In the genomic region with DNA sequence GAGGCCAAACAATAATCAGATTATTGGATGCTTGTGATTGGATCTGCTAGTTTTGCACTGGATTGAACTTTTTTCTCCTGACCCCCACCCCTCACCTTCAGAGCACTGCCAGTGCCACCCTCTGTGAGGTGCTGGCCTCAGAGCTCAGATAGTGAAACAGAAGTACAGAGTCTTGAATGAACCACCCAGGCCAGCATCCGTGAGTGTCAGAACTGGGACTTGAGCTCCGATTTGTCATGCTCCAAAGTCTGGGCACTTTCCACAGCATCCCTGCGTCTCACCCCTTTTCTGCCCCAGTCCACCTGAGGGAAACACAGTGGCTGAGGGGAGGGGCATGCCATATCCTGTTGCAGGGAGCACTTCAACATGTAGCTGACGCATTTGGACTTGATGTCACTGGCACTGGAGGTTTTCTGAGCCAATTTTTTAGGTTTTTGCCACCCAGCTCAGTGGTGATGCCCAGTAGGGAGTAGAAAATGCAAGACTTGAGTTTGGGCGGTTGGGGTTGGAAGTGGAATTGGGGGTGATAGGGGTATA, we compare ENCODE assay signal across 18 cellular contexts. TPM values are rescaled to one million over a fixed set of nuclear protein-coding genes. Genes with fewer than 3 reads are reported as not detected.
A peak's percentile ranks its signal among the peaks of the same experiment; 100 is the strongest.
DNase-seq lines count a peak whose midpoint lies in the region; ATAC-seq and TF ChIP-seq lines count a peak whose summit lies in the region.
"Had no signal": no experiment of that assay in that cellular context is flagged by ENCODE, and none has a peak within 500 bp of the region (broad histone marks: within the 10 kb centered on the region; RNA-seq: fewer than 3 reads in every experiment).

No MANE protein-coding gene starts in this region.

- H3K9me3 Mint-ChIP-seq in activated CD4-positive, alpha-beta memory T cell treated with anti-CD3 and anti-CD28 coated beads for 36 hours = no peaks in the 10 kb centered on the region
- no peaks in the 10 kb centered on the region for H3K9me3 Mint-ChIP-seq in activated CD4-positive, alpha-beta memory T cell treated with anti-CD3 and anti-CD28 coated beads, Interleukin-2, amount 10 ng/mL, durations not matched to agents 7 days and 5 days
- no peaks in the 10 kb centered on the region for H3K9me3 Mint-ChIP-seq in CD4-positive, CD25-positive, alpha-beta regulatory T cell
- no peaks in the 10 kb centered on the region for H3K9me3 Mint-ChIP-seq in chondrocyte (ENCODE audit: low read depth)
- H3K9me3 Mint-ChIP-seq: IgD-negative memory B cell had no signal

- H3K36me3 ChIP-seq in CD4-positive, CD25-positive, alpha-beta regulatory T cell (ENCODE audit: control insufficient read depth, insufficient read depth, low read length) = no peaks in the 10 kb centered on the region
- H3K36me3 ChIP-seq in IMR-90 (ENCODE audit: control insufficient read depth, insufficient read depth, low read length) (no peaks in the 10 kb centered on the region), upper lobe of left lung (no peaks in the 10 kb centered on the region)

- no peak overlapping the region for H2AFZ ChIP-seq in IMR-90 (replicated peaks; ENCODE audit: low read length, poor library complexity)

- no peaks in the 10 kb centered on the region for H3K36me3 Mint-ChIP-seq in activated CD4-positive, alpha-beta memory T cell treated with anti-CD3 and anti-CD28 coated beads for 36 hours
- H3K36me3 Mint-ChIP-seq in activated CD4-positive, alpha-beta memory T cell treated with anti-CD3 and anti-CD28 coated beads, Interleukin-2, amount 10 ng/mL, durations not matched to agents 7 days and 5 days (ENCODE audit: low read depth) = no peaks in the 10 kb centered on the region
- no peaks in the 10 kb centered on the region for H3K36me3 Mint-ChIP-seq in CD4-positive, CD25-positive, alpha-beta regulatory T cell
- H3K36me3 Mint-ChIP-seq in chondrocyte (ENCODE audit: low read depth) = no peaks in the 10 kb centered on the region
- H3K36me3 Mint-ChIP-seq: IgD-negative memory B cell had no signal

- ATAC-seq in CD4-positive, CD25-positive, alpha-beta regulatory T cell (ENCODE audit: low read depth in 2 of 2) = peak; percentile 61 to 69
- ATAC-seq in IMR-90 (ENCODE audit: low read depth) = no peak
- ATAC-seq in HG03025 (IDR thresholded peaks at IDR 0.05; ENCODE audit: low FRiP score, unreplicated experiment) = no peak
- no peak for ATAC-seq in upper lobe of left lung (ENCODE audit: low FRiP score in 2 of 2)
- ATAC-seq: HCT116 had no signal

- no peak overlapping the region for H3K18ac ChIP-seq in IMR-90 (ENCODE audit: low read depth, low read length)

- peak overlapping the region; percentile 37; the same call in 1 of the 2 replicates for H2AK5ac ChIP-seq in IMR-90 (ENCODE audit: low read depth, low read length)

- 0 to 100% methylated on average over 1 of the region's 5 CpGs for WGBS in IMR-90 (ENCODE audit: extremely low coverage in 2 of 2, insufficient read length in 1 of 2), 2 experiments
- 60 to 71% methylated on average over 4 to 5 of the region's 5 CpGs for WGBS in upper lobe of left lung, 2 donors

- intact Hi-C loops in activated CD4-positive, alpha-beta memory T cell treated with anti-CD3 and anti-CD28 coated beads for 36 hours (cut with micrococcal nuclease) = loop anchor here (5.0 kb wide), 1 partner anchor 46 kb away; the partner anchor contains the start of gene SMPD3
- intact Hi-C loops in IMR-90 (cut with micrococcal nuclease) = no loop called here

- no peak overlapping the region for H4K91ac ChIP-seq in IMR-90 (ENCODE audit: insufficient read depth, low read depth, low read length)

- no peak overlapping the region for H2BK20ac ChIP-seq in IMR-90 (ENCODE audit: low read depth, low read length)

- dilution Hi-C loops in IMR-90 (cut with HindIII; ENCODE audit: low sequenced_read_pairs, unreplicated experiment) = no loop called here

- H3K79me1 ChIP-seq in IMR-90 (ENCODE audit: low read depth in 1 of 2, low read length in 2 of 2) = no peaks in the 10 kb centered on the region

- H3K14ac ChIP-seq in IMR-90 (replicated peaks; ENCODE audit: low read depth, low read length) = no peak overlapping the region

- no peak overlapping the region for H2BK5ac ChIP-seq in IMR-90 (ENCODE audit: low read depth, low read length, poor library complexity, severe bottlenecking)

- H4K8ac ChIP-seq in IMR-90 (ENCODE audit: low read depth in 2 of 2, low read length in 2 of 2) = no peak overlapping the region

- no peaks in the 10 kb centered on the region for H3K27me3 ChIP-seq in CD4-positive, CD25-positive, alpha-beta regulatory T cell (ENCODE audit: control insufficient read depth, insufficient read depth, low read length)
- H3K27me3 ChIP-seq in IMR-90 (ENCODE audit: control insufficient read depth, insufficient read depth, low read length) (peaks cover 7% of the 10 kb centered on the region; the same call in 1 of the 2 replicates), upper lobe of left lung (no peaks in the 10 kb centered on the region)

- no peak overlapping the region for H3K4me3 ChIP-seq in CD4-positive, CD25-positive, alpha-beta regulatory T cell (ENCODE audit: low read depth, low read length)
- H3K4me3 ChIP-seq in IMR-90 (ENCODE audit: insufficient read depth, low read depth, low read length) = no peak overlapping the region
- H3K4me3 ChIP-seq in upper lobe of left lung = no peak overlapping the region

- peaks cover 4% of the 10 kb centered on the region; the same call in 1 of the 2 replicates for H4K20me1 ChIP-seq in IMR-90 (ENCODE audit: insufficient read depth, low read length)

- H2BK120ac ChIP-seq in IMR-90 (ENCODE audit: low read depth, low read length) = no peak overlapping the region

- H3K4me1 ChIP-seq in CD4-positive, CD25-positive, alpha-beta regulatory T cell (ENCODE audit: control insufficient read depth, insufficient read depth, low read length, poor library complexity, severe bottlenecking) = peaks cover 17% of the 10 kb centered on the region
- H3K4me1 ChIP-seq in IMR-90 (ENCODE audit: control insufficient read depth, insufficient read depth, low read length) (peaks cover 7% of the 10 kb centered on the region; the same call in 1 of the 2 replicates), upper lobe of left lung (peaks cover 0 to 5% (median 0%) of the 10 kb centered on the region in 4 donors)

- H2AK9ac ChIP-seq in IMR-90 (replicated peaks; ENCODE audit: low read depth, low read length, poor library complexity) = no peak overlapping the region

- peaks cover 13% of the 10 kb centered on the region for H3K9me1 ChIP-seq in IMR-90 (ENCODE audit: insufficient read depth, low read length)

- H3K9me3 ChIP-seq in CD4-positive, CD25-positive, alpha-beta regulatory T cell (ENCODE audit: control insufficient read depth in 2 of 2, low read length in 2 of 2) = no peaks in the 10 kb centered on the region
- no peaks in the 10 kb centered on the region for H3K9me3 ChIP-seq in IMR-90 (ENCODE audit: control insufficient read depth, insufficient read depth, low read length)
- H3K9me3 ChIP-seq in upper lobe of left lung = no peaks in the 10 kb centered on the region

- no peak overlapping the region for H3K27ac Mint-ChIP-seq in activated CD4-positive, alpha-beta memory T cell treated with anti-CD3 and anti-CD28 coated beads for 36 hours
- no peak overlapping the region for H3K27ac Mint-ChIP-seq in activated CD4-positive, alpha-beta memory T cell treated with anti-CD3 and anti-CD28 coated beads, Interleukin-2, amount 10 ng/mL, durations not matched to agents 7 days and 5 days
- H3K27ac Mint-ChIP-seq in CD4-positive, CD25-positive, alpha-beta regulatory T cell = peak overlapping the region in 2 of 3 donors; percentile 77 to 83
- no peak overlapping the region for H3K27ac Mint-ChIP-seq in chondrocyte (ENCODE audit: unreplicated experiment)
- H3K27ac Mint-ChIP-seq: IgD-negative memory B cell had no signal

- POLR2A ChIA-PET in activated CD4-positive, alpha-beta memory T cell treated with anti-CD3 and anti-CD28 coated beads for 36 hours (lab: Charles Lee) = no interaction called here
- POLR2A ChIA-PET in activated CD4-positive, alpha-beta memory T cell treated with anti-CD3 and anti-CD28 coated beads, Interleukin-2, amount 10 ng/mL, durations not matched to agents 7 days and 5 days (lab: Charles Lee) = interaction anchor here (1.5 kb wide), 1 partner anchor 11 kb away, joined by 5 read pairs; no protein-coding TSS in a partner anchor
- POLR2A ChIA-PET in IMR-90 (lab: Charles Lee; ENCODE audit: unreplicated experiment) = no interaction called here

- H3K9ac ChIP-seq in IMR-90 (ENCODE audit: low read depth, low read length) = no peak overlapping the region

- H3K4me2 ChIP-seq in IMR-90 (ENCODE audit: low read depth, low read length) = no peak overlapping the region

- H3K4me1 Mint-ChIP-seq in activated CD4-positive, alpha-beta memory T cell treated with anti-CD3 and anti-CD28 coated beads for 36 hours (ENCODE audit: low read depth) = peaks cover 16% of the 10 kb centered on the region
- peaks cover 18% of the 10 kb centered on the region for H3K4me1 Mint-ChIP-seq in activated CD4-positive, alpha-beta memory T cell treated with anti-CD3 and anti-CD28 coated beads, Interleukin-2, amount 10 ng/mL, durations not matched to agents 7 days and 5 days
- peaks cover 0 to 44% (median 21%) of the 10 kb centered on the region in 4 donors for H3K4me1 Mint-ChIP-seq in CD4-positive, CD25-positive, alpha-beta regulatory T cell
- H3K4me1 Mint-ChIP-seq in chondrocyte (ENCODE audit: low read depth) = peaks cover 12% of the 10 kb centered on the region

- no peak overlapping the region for H3K4ac ChIP-seq in IMR-90 (ENCODE audit: low read depth, low read length)

- CTCF ChIA-PET in activated CD4-positive, alpha-beta memory T cell treated with anti-CD3 and anti-CD28 coated beads for 36 hours (lab: Charles Lee) = interaction anchor here (0.9 to 8.3 kb wide), 4 partner anchors 17 to 120 kb away, joined by 4 to 101 read pairs (median 4); no protein-coding TSS in a partner anchor
- CTCF ChIA-PET in activated CD4-positive, alpha-beta memory T cell treated with anti-CD3 and anti-CD28 coated beads, Interleukin-2, amount 10 ng/mL, durations not matched to agents 7 days and 5 days (lab: Charles Lee) = interaction anchor here (0.6 to 1.8 kb wide), 7 partner anchors 10 to 120 kb away, joined by 3 to 4 read pairs (median 3); no protein-coding TSS in a partner anchor
- CTCF ChIA-PET in IMR-90 (lab: Yijun Ruan, JAX) = no interaction called here

- DNase-seq in activated CD4-positive, alpha-beta memory T cell treated with anti-CD3 and anti-CD28 coated beads for 36 hours = peak; percentile 25
- DNase-seq in activated CD4-positive, alpha-beta memory T cell treated with anti-CD3 and anti-CD28 coated beads, Interleukin-2, amount 10 ng/mL, durations not matched to agents 7 days and 5 days = no peak
- DNase-seq in CD4-positive, CD25-positive, alpha-beta regulatory T cell = peak in 1 of 3 donors; percentile 38
- DNase-seq in IMR-90 (no peak), chondrocyte (ENCODE audit: low spot score) (peak; percentile 49), NCI-H1436 (lab: John Stamatoyannopoulos, UW) (no peak), upper lobe of left lung (no peak)
- DNase-seq: AML-193; DMS79; NCI-H1417 treated with DMSO at 0.1 percent for 48 hours; NCI-H2029 treated with DMSO at 0.1 percent for 48 hours; NCI-H226; NCI-H69; NK-92 treated with Interleukin-12 subunit alpha and Interleukin-12 subunit beta, amount 100 ng/mL, for 24 hours had no signal

- no peaks in the 10 kb centered on the region for H3K27me3 Mint-ChIP-seq in activated CD4-positive, alpha-beta memory T cell treated with anti-CD3 and anti-CD28 coated beads for 36 hours
- H3K27me3 Mint-ChIP-seq in activated CD4-positive, alpha-beta memory T cell treated with anti-CD3 and anti-CD28 coated beads, Interleukin-2, amount 10 ng/mL, durations not matched to agents 7 days and 5 days = peaks cover 12% of the 10 kb centered on the region
- H3K27me3 Mint-ChIP-seq in CD4-positive, CD25-positive, alpha-beta regulatory T cell = peaks cover 6% of the 10 kb centered on the region
- no peaks in the 10 kb centered on the region for H3K27me3 Mint-ChIP-seq in chondrocyte (ENCODE audit: low read depth)

- H4K5ac ChIP-seq in IMR-90 (ENCODE audit: low read depth, low read length) = no peak overlapping the region

- no peak overlapping the region for H3K4me3 Mint-ChIP-seq in activated CD4-positive, alpha-beta memory T cell treated with anti-CD3 and anti-CD28 coated beads for 36 hours
- H3K4me3 Mint-ChIP-seq in activated CD4-positive, alpha-beta memory T cell treated with anti-CD3 and anti-CD28 coated beads, Interleukin-2, amount 10 ng/mL, durations not matched to agents 7 days and 5 days = no peak overlapping the region
- peak overlapping the region in 1 of 4 donors; percentile 18 for H3K4me3 Mint-ChIP-seq in CD4-positive, CD25-positive, alpha-beta regulatory T cell
- H3K4me3 Mint-ChIP-seq in chondrocyte (ENCODE audit: unreplicated experiment) = no peak overlapping the region
- H3K4me3 Mint-ChIP-seq: IgD-negative memory B cell had no signal

- no peak overlapping the region for H3K27ac ChIP-seq in CD4-positive, CD25-positive, alpha-beta regulatory T cell (ENCODE audit: insufficient read depth, low read length, poor library complexity, severe bottlenecking)
- H3K27ac ChIP-seq in IMR-90 (ENCODE audit: insufficient read depth, low read length) (no peak overlapping the region), upper lobe of left lung (no peak overlapping the region)
- H3K27ac ChIP-seq: RWPE1 had no signal

- no peak overlapping the region for H3K23ac ChIP-seq in IMR-90 (ENCODE audit: low read depth, low read length)

- TF ChIP-seq RAD21 in IMR-90 (IDR thresholded peaks at IDR 0.05; ENCODE audit: low read length) = no peak

- no TSS peak for BruUV-seq in IMR-90 (replicated peaks; lab: Mats Ljungman, UMichigan)

- in situ Hi-C loops in IMR-90 (cut with MboI; ENCODE audit: low sequenced_read_pairs) = no loop called here

- no peak for TF ChIP-seq EP300 in upper lobe of left lung (IDR thresholded peaks at IDR 0.05)

- TF ChIP-seq CTCF in IMR-90 (conservative IDR thresholded peaks at IDR 0.05; ENCODE audit: low read depth, low read length) (no peak), chondrocyte (IDR thresholded peaks at IDR 0.05) (no peak), upper lobe of left lung (IDR thresholded peaks at IDR 0.05) (no peak)

- H2BK15ac ChIP-seq in IMR-90 (ENCODE audit: low read depth, low read length) = no peak overlapping the region

- TF ChIP-seq POLR2A in IMR-90 (IDR thresholded peaks at IDR 0.05; ENCODE audit: low read depth, low read length) (no peak), upper lobe of left lung (IDR thresholded peaks at IDR 0.05) (no peak)

- no peak overlapping the region for H3K56ac ChIP-seq in IMR-90 (ENCODE audit: extremely low read depth, insufficient read depth, low read length)

RNA-seq across cellular contexts. Expression of gene SMPD3, which starts 47.3 kb away (rescaled TPM):
- total RNA-seq in activated CD4-positive, alpha-beta memory T cell treated with anti-CD3 and anti-CD28 coated beads for 36 hours = under 1 TPM; 0.07 to 0.12 TPM
- total RNA-seq in activated CD4-positive, alpha-beta memory T cell treated with anti-CD3 and anti-CD28 coated beads, Interleukin-2, amount 10 ng/mL, durations not matched to agents 7 days and 5 days = under 1 TPM; 0.38 to 0.53 TPM
- 16.1 TPM for total RNA-seq in CD4-positive, CD25-positive, alpha-beta regulatory T cell
- polyA plus RNA-seq in CD4-positive, CD25-positive, alpha-beta regulatory T cell = 10 to 100 TPM in 3 of 4 donors, 1 to 10 TPM in 1; 7.1 to 20.3 (median 18.6) TPM
- total RNA-seq in IMR-90 (2012; rRNA removed) (not detected in 2 replicates), chondrocyte (0.07 TPM in 1 of 3 replicates, not detected in the others), upper lobe of left lung (10 to 100 TPM in 1 of 6 donors, 1 to 10 TPM in 5; 1.2 to 10.7 (median 3.2) TPM)
- polyA plus RNA-seq in IMR-90 (2012; rRNA removed) = 0.01 TPM in 1 of 2 replicates, not detected in the other
- polyA plus RNA-seq in IMR-90 (2012; cell fraction: cytosol; rRNA removed) = 0.02 TPM in 1 of 2 replicates, not detected in the other
- 0.02 and 0.14 TPM in 2 replicates for polyA plus RNA-seq in IMR-90 (2012; cell fraction: nucleus; rRNA removed; ENCODE audit: low replicate concordance)

Comparison
In these comparisons a context has a peak if more than half of its experiments do, and no peak if none do; other contexts are left out.
1. DNase-seq: peak in activated CD4-positive, alpha-beta memory T cell treated with anti-CD3 and anti-CD28 coated beads for 36 hours (single experiment) and chondrocyte (single experiment); none in activated CD4-positive, alpha-beta memory T cell treated with anti-CD3 and anti-CD28 coated beads, Interleukin-2, amount 10 ng/mL, durations not matched to agents 7 days and 5 days (single experiment), IMR-90 (single experiment), NCI-H1436 (single experiment) and upper lobe of left lung (0 of 2).
2. H3K27ac Mint-ChIP-seq: peak in CD4-positive, CD25-positive, alpha-beta regulatory T cell (2 of 3); none in activated CD4-positive, alpha-beta memory T cell treated with anti-CD3 and anti-CD28 coated beads for 36 hours (single experiment), activated CD4-positive, alpha-beta memory T cell treated with anti-CD3 and anti-CD28 coated beads, Interleukin-2, amount 10 ng/mL, durations not matched to agents 7 days and 5 days (single experiment) and chondrocyte (single experiment).
3. ATAC-seq: peak in CD4-positive, CD25-positive, alpha-beta regulatory T cell (2 of 2); none in IMR-90 (single experiment), HG03025 (single experiment) and upper lobe of left lung (0 of 2).